14 cellular contexts compared by ENCODE assay signal in the genomic region with DNA sequence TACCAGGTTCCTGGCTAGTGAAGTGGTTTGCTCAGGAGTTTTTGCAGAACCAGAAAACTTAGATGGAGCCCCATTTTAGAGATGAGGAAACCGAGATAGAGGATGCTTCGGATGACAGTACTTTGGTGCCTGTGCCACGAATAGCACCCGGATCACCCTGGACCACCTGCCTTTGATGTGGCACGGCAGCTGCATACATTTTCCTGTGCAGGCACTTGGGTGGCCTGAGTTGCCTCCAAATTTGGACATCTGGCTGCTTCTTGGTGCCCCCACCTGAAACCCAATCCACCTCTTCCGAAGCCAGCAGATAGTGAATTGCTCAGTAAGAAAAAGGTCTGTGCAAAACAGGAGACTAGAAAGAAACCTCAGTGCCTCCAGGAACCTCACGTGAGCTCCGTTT.
DNase-seq lines count a peak whose midpoint lies in the region; ATAC-seq and TF ChIP-seq lines count a peak whose summit lies in the region.
"Had no signal": no experiment of that assay in that cellular context is flagged by ENCODE, and none has a peak within 500 bp of the region (broad histone marks: within the 10 kb centered on the region; RNA-seq: fewer than 3 reads in every experiment).

No MANE protein-coding gene starts in this region.

- H3K4me3 ChIP-seq in Loucy (ENCODE audit: low read length, poor library complexity, severe bottlenecking) (no peak overlapping the region), neural progenitor cell (no peak overlapping the region)

- H3K4me1 ChIP-seq in Loucy (ENCODE audit: insufficient read depth, low read length, poor library complexity, severe bottlenecking) = peaks cover 94% of the 10 kb centered on the region
- H3K4me1 ChIP-seq in neural progenitor cell = no peaks in the 10 kb centered on the region

- H3K9me3 ChIP-seq in Loucy (ENCODE audit: insufficient read depth, low read depth, low read length) = no peaks in the 10 kb centered on the region
- H3K9me3 ChIP-seq in neural progenitor cell (ENCODE audit: low read depth) = no peaks in the 10 kb centered on the region

- H3K4me1 Mint-ChIP-seq in activated T-helper 17 cell treated with anti-CD3 and anti-CD28 coated beads, Interleukin-2, amount 50 U/mL, for 72 hours = peaks cover 64% of the 10 kb centered on the region
- peaks cover 63% of the 10 kb centered on the region for H3K4me1 Mint-ChIP-seq in neural progenitor cell

- TF ChIP-seq CTCF in Loucy (conservative IDR thresholded peaks at IDR 0.05; ENCODE audit: low read length) (no peak), neural progenitor cell (IDR thresholded peaks at IDR 0.05) (no peak)

- H2AFZ ChIP-seq in Loucy (ENCODE audit: low read length) = no peak overlapping the region
- no peak overlapping the region for H2AFZ ChIP-seq in neural progenitor cell (replicated peaks)

- H3K27ac ChIP-seq in neural progenitor cell = no peak overlapping the region

- H3F3A ChIP-seq in Loucy (ENCODE audit: low read depth) (peaks cover 16% of the 10 kb centered on the region), neural progenitor cell (ENCODE audit: low read depth) (no peaks in the 10 kb centered on the region)

- H3K36me3 ChIP-seq in Loucy (ENCODE audit: insufficient read depth, low read length) = no peaks in the 10 kb centered on the region
- H3K36me3 ChIP-seq in neural progenitor cell = no peaks in the 10 kb centered on the region

- H3K9me3 Mint-ChIP-seq in activated T-helper 17 cell treated with anti-CD3 and anti-CD28 coated beads, Interleukin-2, amount 50 U/mL, for 72 hours = no peaks in the 10 kb centered on the region
- no peaks in the 10 kb centered on the region for H3K9me3 Mint-ChIP-seq in neural progenitor cell

- H3K9ac ChIP-seq in Loucy (ENCODE audit: low read depth, low read length, poor library complexity, severe bottlenecking) = peak overlapping the region; percentile 95
- H3K9ac ChIP-seq in neural progenitor cell = no peak overlapping the region

- no peaks in the 10 kb centered on the region for H3K9me2 ChIP-seq in Loucy (replicated peaks; ENCODE audit: low read depth, low read length)

- peak overlapping the region; percentile 100 for H3K27ac Mint-ChIP-seq in activated T-helper 17 cell treated with anti-CD3 and anti-CD28 coated beads, Interleukin-2, amount 50 U/mL, for 72 hours
- H3K27ac Mint-ChIP-seq in neural progenitor cell = peak overlapping the region; percentile 88

- peaks cover 11% of the 10 kb centered on the region; the same call in 1 of the 2 replicates for H3K79me2 ChIP-seq in Loucy (ENCODE audit: insufficient read depth, low read length)
- no peaks in the 10 kb centered on the region for H3K79me2 ChIP-seq in neural progenitor cell (ENCODE audit: low read depth)

- H4K20me1 ChIP-seq in Loucy (ENCODE audit: insufficient read depth, low read length, poor library complexity, severe bottlenecking) (no peaks in the 10 kb centered on the region), neural progenitor cell (ENCODE audit: low read depth) (no peaks in the 10 kb centered on the region)

- peak overlapping the region; percentile 77 for H3K4me3 Mint-ChIP-seq in activated T-helper 17 cell treated with anti-CD3 and anti-CD28 coated beads, Interleukin-2, amount 50 U/mL, for 72 hours
- no peak overlapping the region for H3K4me3 Mint-ChIP-seq in neural progenitor cell

- ATAC-seq in activated T-helper 17 cell treated with anti-CD3 and anti-CD28 coated beads, Interleukin-2, amount 50 U/mL, for 72 hours (replicated peaks) = no peak
- ATAC-seq in GM21526 (IDR thresholded peaks at IDR 0.05; ENCODE audit: low FRiP score, unreplicated experiment) (no peak), GM21619 (IDR thresholded peaks at IDR 0.05; ENCODE audit: unreplicated experiment) (no peak)
- ATAC-seq: Right ventricle myocardium inferior had no signal

- DNase-seq in NCI-H2171 treated with DMSO at 0.1 percent for 48 hours (lab: John Stamatoyannopoulos, UW) (peak; percentile 17), NCI-H2171 (lab: John Stamatoyannopoulos, UW) (no peak), neural progenitor cell (ENCODE audit: low spot score) (no peak), NCI-H1048 (lab: John Stamatoyannopoulos, UW) (no peak)
- DNase-seq: dermis blood vessel endothelial cell, GDM1, NCI-H1930, NCI-H748 treated with DMSO at 0.1 percent for 48 hours, T-helper 9 cell had no signal

- H3K27me3 ChIP-seq in Loucy (ENCODE audit: insufficient read depth, low read length, poor library complexity, severe bottlenecking) (no peaks in the 10 kb centered on the region), neural progenitor cell (no peaks in the 10 kb centered on the region)

- peaks cover 46% of the 10 kb centered on the region for H3K36me3 Mint-ChIP-seq in activated T-helper 17 cell treated with anti-CD3 and anti-CD28 coated beads, Interleukin-2, amount 50 U/mL, for 72 hours (ENCODE audit: low read depth)
- no peaks in the 10 kb centered on the region for H3K36me3 Mint-ChIP-seq in neural progenitor cell

- H3K4me2 ChIP-seq in Loucy (ENCODE audit: low read depth, low read length, poor library complexity, severe bottlenecking) (peak overlapping the region; percentile 72), neural progenitor cell (no peak overlapping the region)

- no peaks in the 10 kb centered on the region for H3K27me3 Mint-ChIP-seq in activated T-helper 17 cell treated with anti-CD3 and anti-CD28 coated beads, Interleukin-2, amount 50 U/mL, for 72 hours
- H3K27me3 Mint-ChIP-seq in neural progenitor cell (ENCODE audit: insufficient read depth, low read depth) = peaks cover 12% of the 10 kb centered on the region
